In the genomic region with DNA sequence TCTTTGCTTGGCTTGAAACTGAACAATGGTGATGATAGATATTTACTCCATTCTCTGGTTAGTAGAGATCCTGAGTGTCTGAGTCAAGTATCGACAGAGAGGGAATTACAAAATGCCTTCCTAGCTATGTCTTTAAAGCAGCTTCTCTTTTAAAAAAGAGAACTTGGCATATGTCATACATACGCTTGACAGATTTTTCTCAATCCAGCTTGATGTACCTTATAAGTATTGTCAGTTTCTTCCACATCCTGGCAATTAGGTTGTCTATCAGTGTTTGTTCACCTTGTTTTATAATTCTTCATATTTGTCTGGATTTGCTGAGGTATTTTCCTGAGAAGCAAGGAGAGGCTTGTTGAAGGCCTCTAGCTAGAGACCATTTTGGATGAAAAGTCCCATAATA, we compare ENCODE assay signal across 32 cellular contexts. TPM values are rescaled to one million over a fixed set of nuclear protein-coding genes. Genes with fewer than 3 reads are reported as not detected.
"Had no signal": no experiment of that assay in that cellular context is flagged by ENCODE, and none has a peak within 500 bp of the region (broad histone marks: within the 10 kb centered on the region; RNA-seq: fewer than 3 reads in every experiment).

No MANE protein-coding gene starts in this region.

- DNase-seq: activated B cell treated with CpG ODN at 0.5 μM for 24 hours; activated CD4-positive, alpha-beta memory T cell treated with anti-CD3 and anti-CD28 coated beads for 36 hours; activated CD4-positive, alpha-beta T cell treated with anti-CD3 and anti-CD28 coated beads for 4 hours; activated CD4-positive, alpha-beta T cell treated with anti-CD3 and anti-CD28 coated beads, Interleukin-2, amount 10 ng/mL, durations not matched to agents 24 days and 14 days; activated CD4-positive, alpha-beta T cell treated with anti-CD3 and anti-CD28 coated beads, Interleukin-2, amount 50 U/mL, for 1 hour; activated CD4-positive, alpha-beta T cell treated with anti-CD3 and anti-CD28 coated beads, Interleukin-2, amount 50 U/mL, for 4 hours; activated CD4-positive, CD25-positive, alpha-beta regulatory T cell treated with anti-CD3 and anti-CD28 coated beads, Interleukin-2, amount 50 U/mL, for 72 hours; activated CD8-positive, alpha-beta memory T cell treated with anti-CD3 and anti-CD28 coated beads, Interleukin-2, amount 50 U/mL, for 4 hours; activated CD8-positive, alpha-beta T cell treated with anti-CD3 and anti-CD28 coated beads for 36 hours; activated effector memory CD4-positive, alpha-beta T cell treated with anti-CD3 and anti-CD28 coated beads, Interleukin-2, amount 50 U/mL, for 16 hours; activated gamma-delta T cell treated with Interleukin-2 at 50 U/mL for 16 hours; activated naive CD4-positive, alpha-beta T cell; activated naive CD4-positive, alpha-beta T cell treated with anti-CD3 and anti-CD28 coated beads for 36 hours; activated naive CD4-positive, alpha-beta T cell treated with anti-CD3 and anti-CD28 coated beads, Interleukin-2, amount 50 U/mL, for 16 hours; activated naive CD8-positive, alpha-beta T cell treated with anti-CD3 and anti-CD28 coated beads for 36 hours; activated T-cell treated with anti-CD3 and anti-CD28 coated beads for 4 hours; activated T-cell treated with anti-CD3 and anti-CD28 coated beads, Interleukin-2, amount 50 U/mL, for 1 hour; activated T-cell treated with anti-CD3 and anti-CD28 coated beads, Interleukin-2, amount 50 U/mL, for 4 hours; activated T-cell treated with anti-CD3 and anti-CD28 coated beads, Interleukin-2, amount 50 U/mL, for 72 hours; amniotic stem cell; aorta; body of pancreas; brain microvascular endothelial cell; central memory CD4-positive, alpha-beta T cell; T-helper 2 cell; T-helper 9 cell had no signal

- H3K4me3 ChIP-seq: adrenal gland, body of pancreas, breast epithelium had no signal

- H3K27ac ChIP-seq: adrenal gland, body of pancreas, brain microvascular endothelial cell, breast epithelium, VCaP had no signal

- FAIRE-seq: astrocyte, TTC549 had no signal

- H3K9me3 ChIP-seq: adrenal gland, body of pancreas, breast epithelium had no signal

- H3K27me3 ChIP-seq: adrenal gland, body of pancreas, brain microvascular endothelial cell, breast epithelium had no signal

- H3K36me3 ChIP-seq: adrenal gland, brain microvascular endothelial cell, breast epithelium had no signal

- H3K4me1 ChIP-seq: adrenal gland, breast epithelium had no signal

RNA-seq across cellular contexts. Expression of a gene that starts 5.0 kb away (rescaled TPM):
- total RNA-seq: activated CD8-positive, alpha-beta memory T cell treated with anti-CD3 and anti-CD28 coated beads for 36 hours; activated naive CD8-positive, alpha-beta T cell treated with anti-CD3 and anti-CD28 coated beads for 36 hours had no signal
